17 cellular contexts compared by ENCODE assay signal in genomic region chr5:15927710-15928380, GRCh38.
"Had no signal": no experiment of that assay in that cellular context is flagged by ENCODE, and none has a peak within 500 bp of the region (broad histone marks: within the 10 kb centered on the region; RNA-seq: fewer than 3 reads in every experiment).

No MANE protein-coding gene starts in this region.

- H3K36me3 ChIP-seq: left lung, lower lobe of right lung, suprapubic skin had no signal

- H3K27ac ChIP-seq: epithelial cell of prostate, esophagus squamous epithelium, gastroesophageal sphincter, left lung, lower lobe of right lung, psoas muscle, suprapubic skin, tibial artery had no signal

- ATAC-seq: effector memory CD8-positive, alpha-beta T cell; gastroesophageal sphincter; left lung; psoas muscle; stimulated activated naive CD8-positive, alpha-beta T cell treated with anti-CD3 and anti-CD28 coated beads, Interleukin-15, Interleukin-2, amounts not matched to agents 100 U/mL and 50 U/mL, for 24 hours had no signal

- H3K27me3 ChIP-seq: esophagus squamous epithelium, gastroesophageal sphincter, left lung, suprapubic skin, tibial artery had no signal

- FAIRE-seq: colon, small intestine had no signal

- H3K4me1 ChIP-seq: esophagus squamous epithelium, gastroesophageal sphincter, left lung, lower lobe of right lung, psoas muscle, suprapubic skin, tibial artery had no signal

- DNase-seq: effector memory CD8-positive, alpha-beta T cell; esophagus squamous epithelium; foreskin fibroblast; glutamatergic neuron; islet precursor cell; lower lobe of right lung; psoas muscle; retina; small intestine; stimulated activated CD4-positive, alpha-beta T cell treated with anti-CD3 and anti-CD28 coated beads, Interleukin-12 subunit alpha, Interleukin-12 subunit beta, amount 100 ng/mL, for 4 hours; stimulated activated naive CD8-positive, alpha-beta T cell treated with anti-CD3 and anti-CD28 coated beads, Interleukin-15, Interleukin-2, amounts not matched to agents 100 U/mL and 50 U/mL, for 24 hours; tibial artery had no signal

- H3K4me3 ChIP-seq: esophagus squamous epithelium, gastroesophageal sphincter, left lung, lower lobe of right lung, psoas muscle, suprapubic skin, tibial artery had no signal

- H3K9me3 ChIP-seq: esophagus squamous epithelium, gastroesophageal sphincter, lower lobe of right lung, psoas muscle, suprapubic skin, tibial artery had no signal
